1 cellular context compared by ENCODE assay signal in genomic region chr1:18955442-18956188, GRCh38.
TF ChIP-seq lines count a peak whose summit lies in the region.

No MANE protein-coding gene starts in this region.

TF ChIP-seq in HepG2, 621 proteins besides CTCF, POLR2A, EP300 and RAD21 (continued from another document and continues in another):
- TF ChIP-seq, protein P1, sequence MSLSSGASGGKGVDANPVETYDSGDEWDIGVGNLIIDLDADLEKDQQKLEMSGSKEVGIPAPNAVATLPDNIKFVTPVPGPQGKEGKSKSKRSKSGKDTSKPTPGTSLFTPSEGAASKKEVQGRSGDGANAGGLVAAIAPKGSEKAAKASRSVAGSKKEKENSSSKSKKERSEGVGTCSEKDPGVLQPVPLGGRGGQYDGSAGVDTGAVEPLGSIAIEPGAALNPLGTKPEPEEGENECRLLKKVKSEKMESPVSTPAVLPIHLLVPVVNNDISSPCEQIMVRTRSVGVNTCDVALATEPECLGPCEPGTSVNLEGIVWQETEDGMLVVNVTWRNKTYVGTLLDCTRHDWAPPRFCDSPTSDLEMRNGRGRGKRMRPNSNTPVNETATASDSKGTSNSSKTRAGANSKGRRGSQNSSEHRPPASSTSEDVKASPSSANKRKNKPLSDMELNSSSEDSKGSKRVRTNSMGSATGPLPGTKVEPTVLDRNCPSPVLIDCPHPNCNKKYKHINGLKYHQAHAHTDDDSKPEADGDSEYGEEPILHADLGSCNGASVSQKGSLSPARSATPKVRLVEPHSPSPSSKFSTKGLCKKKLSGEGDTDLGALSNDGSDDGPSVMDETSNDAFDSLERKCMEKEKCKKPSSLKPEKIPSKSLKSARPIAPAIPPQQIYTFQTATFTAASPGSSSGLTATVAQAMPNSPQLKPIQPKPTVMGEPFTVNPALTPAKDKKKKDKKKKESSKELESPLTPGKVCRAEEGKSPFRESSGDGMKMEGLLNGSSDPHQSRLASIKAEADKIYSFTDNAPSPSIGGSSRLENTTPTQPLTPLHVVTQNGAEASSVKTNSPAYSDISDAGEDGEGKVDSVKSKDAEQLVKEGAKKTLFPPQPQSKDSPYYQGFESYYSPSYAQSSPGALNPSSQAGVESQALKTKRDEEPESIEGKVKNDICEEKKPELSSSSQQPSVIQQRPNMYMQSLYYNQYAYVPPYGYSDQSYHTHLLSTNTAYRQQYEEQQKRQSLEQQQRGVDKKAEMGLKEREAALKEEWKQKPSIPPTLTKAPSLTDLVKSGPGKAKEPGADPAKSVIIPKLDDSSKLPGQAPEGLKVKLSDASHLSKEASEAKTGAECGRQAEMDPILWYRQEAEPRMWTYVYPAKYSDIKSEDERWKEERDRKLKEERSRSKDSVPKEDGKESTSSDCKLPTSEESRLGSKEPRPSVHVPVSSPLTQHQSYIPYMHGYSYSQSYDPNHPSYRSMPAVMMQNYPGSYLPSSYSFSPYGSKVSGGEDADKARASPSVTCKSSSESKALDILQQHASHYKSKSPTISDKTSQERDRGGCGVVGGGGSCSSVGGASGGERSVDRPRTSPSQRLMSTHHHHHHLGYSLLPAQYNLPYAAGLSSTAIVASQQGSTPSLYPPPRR (CRISPR knock-in tag; IDR thresholded peaks at IDR 0.05; ENCODE audit: borderline replicate concordance) = no peak
- TF ChIP-seq LRRFIP1 (CRISPR knock-in tag; conservative IDR thresholded peaks at IDR 0.05) (no peak), ZBTB40 (IDR thresholded peaks at IDR 0.05) (no peak), ZBTB40 (CRISPR knock-in tag; IDR thresholded peaks at IDR 0.05) (no peak), SYNCRIP (IDR thresholded peaks at IDR 0.05; ENCODE audit: insufficient read depth, low read depth, low read length) (no peak), MAFF (IDR thresholded peaks at IDR 0.05; ENCODE audit: low read depth, low read length) (no peak), IKZF5 (CRISPR knock-in tag; IDR thresholded peaks at IDR 0.05) (no peak), HNRNPUL1 (IDR thresholded peaks at IDR 0.05; ENCODE audit: low read depth, low read length) (no peak), RARA (CRISPR knock-in tag; IDR thresholded peaks at IDR 0.05) (no peak), RBAK (CRISPR knock-in tag; IDR thresholded peaks at IDR 0.05) (no peak), STAT5B (CRISPR knock-in tag; IDR thresholded peaks at IDR 0.05) (no peak), SRY (CRISPR knock-in tag; IDR thresholded peaks at IDR 0.05) (no peak), MED8 (CRISPR knock-in tag; IDR thresholded peaks at IDR 0.05; ENCODE audit: insufficient replicate concordance) (no peak), ZSCAN21 (CRISPR knock-in tag; IDR thresholded peaks at IDR 0.05; ENCODE audit: borderline replicate concordance) (peak; percentile 73; the same call in 1 of the 2 replicates), ZNF616 (CRISPR knock-in tag; IDR thresholded peaks at IDR 0.05; ENCODE audit: low read depth) (no peak), NCOA5 (CRISPR knock-in tag; IDR thresholded peaks at IDR 0.05) (no peak), ZNF841 (CRISPR knock-in tag; IDR thresholded peaks at IDR 0.05; ENCODE audit: borderline replicate concordance) (no peak), CCDC6 (CRISPR knock-in tag; IDR thresholded peaks at IDR 0.05) (peak; percentile 61; the same call in 1 of the 2 replicates), NR2F6 (IDR thresholded peaks at IDR 0.05) (no peak), NR2F6 (CRISPR knock-in tag; IDR thresholded peaks at IDR 0.05) (no peak), ELF1 (CRISPR knock-in tag; IDR thresholded peaks at IDR 0.05) (no peak), MBD4 (IDR thresholded peaks at IDR 0.05; ENCODE audit: borderline replicate concordance, low read length) (no peak), NONO (IDR thresholded peaks at IDR 0.05) (no peak), NONO (CRISPR knock-in tag; conservative IDR thresholded peaks at IDR 0.05) (peak; percentile 57; the same call in 1 of the 2 replicates), ZMYM4 (CRISPR knock-in tag; IDR thresholded peaks at IDR 0.05) (0 out of 2 replicates have a peak, but pooled peaks have one; percentile 22), HCFC1 (IDR thresholded peaks at IDR 0.05; ENCODE audit: low read depth, low read length) (no peak), CC2D1A (CRISPR knock-in tag; IDR thresholded peaks at IDR 0.05) (no peak), ZNF331 (CRISPR knock-in tag; IDR thresholded peaks at IDR 0.05) (no peak; the same call in 1 of the 2 replicates), HOXA9 (CRISPR knock-in tag; IDR thresholded peaks at IDR 0.05; ENCODE audit: borderline replicate concordance) (0 out of 2 replicates have a peak, but pooled peaks have one; percentile 26), TEF (CRISPR knock-in tag; IDR thresholded peaks at IDR 0.05) (no peak), ARNTL (CRISPR knock-in tag; IDR thresholded peaks at IDR 0.05) (no peak), ZNF792 (CRISPR knock-in tag; IDR thresholded peaks at IDR 0.05) (no peak)
- TF ChIP-seq, protein P2, sequence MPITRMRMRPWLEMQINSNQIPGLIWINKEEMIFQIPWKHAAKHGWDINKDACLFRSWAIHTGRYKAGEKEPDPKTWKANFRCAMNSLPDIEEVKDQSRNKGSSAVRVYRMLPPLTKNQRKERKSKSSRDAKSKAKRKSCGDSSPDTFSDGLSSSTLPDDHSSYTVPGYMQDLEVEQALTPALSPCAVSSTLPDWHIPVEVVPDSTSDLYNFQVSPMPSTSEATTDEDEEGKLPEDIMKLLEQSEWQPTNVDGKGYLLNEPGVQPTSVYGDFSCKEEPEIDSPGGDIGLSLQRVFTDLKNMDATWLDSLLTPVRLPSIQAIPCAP (CRISPR knock-in tag; IDR thresholded peaks at IDR 0.05; ENCODE audit: low read depth) = no peak
- TF ChIP-seq, protein P3, sequence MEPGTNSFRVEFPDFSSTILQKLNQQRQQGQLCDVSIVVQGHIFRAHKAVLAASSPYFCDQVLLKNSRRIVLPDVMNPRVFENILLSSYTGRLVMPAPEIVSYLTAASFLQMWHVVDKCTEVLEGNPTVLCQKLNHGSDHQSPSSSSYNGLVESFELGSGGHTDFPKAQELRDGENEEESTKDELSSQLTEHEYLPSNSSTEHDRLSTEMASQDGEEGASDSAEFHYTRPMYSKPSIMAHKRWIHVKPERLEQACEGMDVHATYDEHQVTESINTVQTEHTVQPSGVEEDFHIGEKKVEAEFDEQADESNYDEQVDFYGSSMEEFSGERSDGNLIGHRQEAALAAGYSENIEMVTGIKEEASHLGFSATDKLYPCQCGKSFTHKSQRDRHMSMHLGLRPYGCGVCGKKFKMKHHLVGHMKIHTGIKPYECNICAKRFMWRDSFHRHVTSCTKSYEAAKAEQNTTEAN (CRISPR knock-in tag; conservative IDR thresholded peaks at IDR 0.05) = no peak
- TF ChIP-seq, protein P4, sequence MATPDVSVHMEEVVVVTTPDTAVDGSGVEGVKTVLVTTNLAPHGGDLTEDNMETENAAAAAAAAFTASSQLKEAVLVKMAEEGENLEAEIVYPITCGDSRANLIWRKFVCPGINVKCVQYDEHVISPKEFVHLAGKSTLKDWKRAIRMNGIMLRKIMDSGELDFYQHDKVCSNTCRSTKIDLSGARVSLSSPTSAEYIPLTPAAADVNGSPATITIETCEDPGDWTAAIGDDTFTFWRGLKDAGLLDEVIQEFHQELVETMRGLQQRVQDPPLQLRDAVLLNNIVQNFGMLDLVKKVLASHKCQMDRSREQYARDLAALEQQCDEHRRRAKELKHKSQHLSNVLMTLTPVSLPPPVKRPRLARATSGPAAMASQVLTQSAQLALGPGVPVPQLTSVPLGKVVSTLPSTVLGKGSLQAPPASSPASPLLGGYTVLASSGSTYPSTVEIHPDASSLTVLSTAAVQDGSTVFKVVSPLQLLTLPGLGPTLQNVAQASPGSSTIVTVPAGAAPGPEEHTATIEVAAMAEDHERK (CRISPR knock-in tag; IDR thresholded peaks at IDR 0.05; ENCODE audit: low read depth) = no peak
- TF ChIP-seq, protein P5, sequence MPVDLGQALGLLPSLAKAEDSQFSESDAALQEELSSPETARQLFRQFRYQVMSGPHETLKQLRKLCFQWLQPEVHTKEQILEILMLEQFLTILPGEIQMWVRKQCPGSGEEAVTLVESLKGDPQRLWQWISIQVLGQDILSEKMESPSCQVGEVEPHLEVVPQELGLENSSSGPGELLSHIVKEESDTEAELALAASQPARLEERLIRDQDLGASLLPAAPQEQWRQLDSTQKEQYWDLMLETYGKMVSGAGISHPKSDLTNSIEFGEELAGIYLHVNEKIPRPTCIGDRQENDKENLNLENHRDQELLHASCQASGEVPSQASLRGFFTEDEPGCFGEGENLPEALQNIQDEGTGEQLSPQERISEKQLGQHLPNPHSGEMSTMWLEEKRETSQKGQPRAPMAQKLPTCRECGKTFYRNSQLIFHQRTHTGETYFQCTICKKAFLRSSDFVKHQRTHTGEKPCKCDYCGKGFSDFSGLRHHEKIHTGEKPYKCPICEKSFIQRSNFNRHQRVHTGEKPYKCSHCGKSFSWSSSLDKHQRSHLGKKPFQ (CRISPR knock-in tag; IDR thresholded peaks at IDR 0.05; ENCODE audit: insufficient replicate concordance) = no peak
